ENCODE assay signal across 8 cellular contexts in genomic region chr20:57709823-57710799, GRCh38. TPM values are rescaled to one million over a fixed set of nuclear protein-coding genes. Genes with fewer than 3 reads are reported as not detected.
DNase-seq lines count a peak whose midpoint lies in the region; ATAC-seq, FAIRE-seq and TF ChIP-seq lines count a peak whose summit lies in the region.

A gene with protein sequence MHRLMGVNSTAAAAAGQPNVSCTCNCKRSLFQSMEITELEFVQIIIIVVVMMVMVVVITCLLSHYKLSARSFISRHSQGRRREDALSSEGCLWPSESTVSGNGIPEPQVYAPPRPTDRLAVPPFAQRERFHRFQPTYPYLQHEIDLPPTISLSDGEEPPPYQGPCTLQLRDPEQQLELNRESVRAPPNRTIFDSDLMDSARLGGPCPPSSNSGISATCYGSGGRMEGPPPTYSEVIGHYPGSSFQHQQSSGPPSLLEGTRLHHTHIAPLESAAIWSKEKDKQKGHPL (minus strand): TSS chr20:57710015. CDS start chr20:57709582, 433 bp downstream.

- SMC1A ChIA-PET in GM12878 (lab: Charles Lee; ENCODE audit: uncharacterized antibody, unreplicated experiment) = no interaction called here

- no TSS peak for BruUV-seq in GM12878 (replicated peaks; lab: Mats Ljungman, UMichigan)

- H3K27ac ChIP-seq in GM12878 (ENCODE audit: control insufficient read depth, insufficient read depth) (no peak within 1 kb of the TSS), vagina (peak within 1 kb of the TSS; percentile 87)

- H3K4me1 ChIP-seq in GM12878 (ENCODE audit: control insufficient read depth, insufficient read depth, low read length) = no peaks in the 10 kb centered on the region
- H3K4me1 ChIP-seq in vagina = peaks cover 72% of the 10 kb centered on the region

- peak; percentile 89 for ATAC-seq in HG02642 (IDR thresholded peaks at IDR 0.05; ENCODE audit: poor library complexity, unreplicated experiment)
- peak; percentile 90 for ATAC-seq in GM12878

- in situ Hi-C loops in GM12878 (cut with MboI) = no loop called here

- H3K9me3 ChIP-seq in GM12878 (replicated peaks; ENCODE audit: control insufficient read depth, insufficient read depth, low read length) (no peaks in the 10 kb centered on the region), vagina (no peaks in the 10 kb centered on the region)

- no peaks in the 10 kb centered on the region; the same call in 1 of the 2 replicates for H3K27me3 ChIP-seq in GM06990 (replicated peaks; ENCODE audit: control insufficient read depth, insufficient read depth, low read length)
- peaks cover 7 to 11% of the 10 kb centered on the region in 2 experiments for H3K27me3 ChIP-seq in GM12878 (replicated peaks in 1 of 2; ENCODE audit: control insufficient read depth in 2 of 2, insufficient read depth in 2 of 2, low read length in 1 of 2)
- no peaks in the 10 kb centered on the region for H3K27me3 ChIP-seq in vagina

- intact Hi-C loops in GM12878 (cut with micrococcal nuclease; ENCODE audit: unreplicated experiment) = loop anchor here (1.0 kb wide), 1 partner anchor 30 kb away; no protein-coding TSS in a partner anchor
- intact Hi-C loops in vagina (cut with DNase I) = no loop called here

- TF ChIP-seq RAD21 in GM12878 (IDR thresholded peaks at IDR 0.05; ENCODE audit: insufficient read depth, low read depth, low read length) = no peak

- TF ChIP-seq CTCF in GM06990 (IDR thresholded peaks at IDR 0.05; ENCODE audit: insufficient read depth, low read length, poor library complexity, severe bottlenecking) = no peak
- no peak for TF ChIP-seq CTCF in GM12878 (IDR thresholded peaks at IDR 0.05 in 2 of 3, conservative IDR thresholded peaks at IDR 0.05 in 1 of 3; ENCODE audit: control insufficient read depth in 2 of 3, extremely low read depth in 1 of 3, insufficient read depth in 1 of 3, low read depth in 3 of 3, low read length in 3 of 3)
- TF ChIP-seq CTCF in vagina (IDR thresholded peaks at IDR 0.05) = peak in 1 of 3 experiments; percentile 16

- POLR2A ChIA-PET in GM12878 (lab: Charles Lee) = no interaction called here

- 7% methylated on average over 42 of the region's 92 CpGs for WGBS in GM12878 (ENCODE audit: insufficient coverage, insufficient replicate concordance, low lambda C conversion rate, missing lambda C conversion rate)

- peak within 1 kb of the TSS; percentile 58; the same call in 1 of the 2 replicates for H3K9ac ChIP-seq in GM12878 (ENCODE audit: control insufficient read depth, insufficient read depth, low read length)

- H3K4me3 ChIP-seq in GM06990 (replicated peaks; ENCODE audit: low read depth, low read length) (peak within 1 kb of the TSS; percentile 63), GM12878 (peak within 1 kb of the TSS; percentile 72), vagina (peak within 1 kb of the TSS; percentile 69 to 86)

- no peak for TF ChIP-seq EP300 in GM12878 (IDR thresholded peaks at IDR 0.05; ENCODE audit: borderline replicate concordance in 1 of 2, control insufficient read depth in 1 of 2, low read depth in 2 of 2, low read length in 2 of 2)

- peak within 1 kb of the TSS; percentile 39 for H2AFZ ChIP-seq in GM12878 (ENCODE audit: control insufficient read depth, low read depth, low read length)

- CTCF ChIA-PET in GM12878 (lab: Yijun Ruan, JAX) = interaction anchor here (1.0 kb wide), 1 partner anchor 34 kb away, joined by 3 read pairs; no protein-coding TSS in a partner anchor

- no peaks in the 10 kb centered on the region for H3K79me2 ChIP-seq in GM12878 (ENCODE audit: control insufficient read depth, insufficient read depth, low read length)

- peak within 1 kb of the TSS; percentile 70 for H3K4me2 ChIP-seq in GM12878 (ENCODE audit: control insufficient read depth, insufficient read depth)

- H3K36me3 ChIP-seq in GM06990 (ENCODE audit: control insufficient read depth, insufficient read depth, low read length) = no peaks in the 10 kb centered on the region
- no peaks in the 10 kb centered on the region for H3K36me3 ChIP-seq in GM12878 (ENCODE audit: control insufficient read depth in 2 of 2, insufficient read depth in 2 of 2, low read length in 1 of 2)
- no peaks in the 10 kb centered on the region for H3K36me3 ChIP-seq in vagina

- H4K20me1 ChIP-seq in GM12878 (ENCODE audit: control insufficient read depth, insufficient read depth) = no peaks in the 10 kb centered on the region

- DNase-seq in GM06990 (ENCODE audit: extremely low read depth, insufficient read length) = peak; percentile 86
- peak; percentile 78 for DNase-seq in NCI-H1417 treated with DMSO at 0.1 percent for 48 hours (lab: John Stamatoyannopoulos, UW)
- peak; percentile 96 for DNase-seq in T1000 (lab: John Stamatoyannopoulos, UW)
- DNase-seq in GM12878 (ENCODE audit: low read depth, low spot score) = no peak
- DNase-seq in hypothalamus (lab: John Stamatoyannopoulos, UW) = peak in 50 of 51 donors; percentile 28 to 91 (median 84)
- peak; percentile 80 for DNase-seq in renal cortical epithelial cell (ENCODE audit: low read depth)
- peak in 1 of 2 donors; percentile 96 for DNase-seq in vagina (ENCODE audit: extremely low spot score in 2 of 2)

- RAD21 ChIA-PET in GM12878 (lab: Charles Lee; ENCODE audit: unreplicated experiment) = interaction anchor here (0.9 kb wide), 1 partner anchor 404 kb away, joined by 3 read pairs; no protein-coding TSS in a partner anchor

- TF ChIP-seq POLR2A in GM12878 (IDR thresholded peaks at IDR 0.05; ENCODE audit: low read depth, low read length) = no peak; the same call in 1 of the 2 replicates
- TF ChIP-seq POLR2A in vagina (IDR thresholded peaks at IDR 0.05) = peak; percentile 6 to 91

- FAIRE-seq in GM12878 (lab: Jason Lieb, UNC) = no peak

TF ChIP-seq in GM12878, 131 proteins besides CTCF, POLR2A, EP300 and RAD21 (continues in another document):
- no peak for TF ChIP-seq SMAD5 (IDR thresholded peaks at IDR 0.05; ENCODE audit: low read depth)
- TF ChIP-seq, protein P1, sequence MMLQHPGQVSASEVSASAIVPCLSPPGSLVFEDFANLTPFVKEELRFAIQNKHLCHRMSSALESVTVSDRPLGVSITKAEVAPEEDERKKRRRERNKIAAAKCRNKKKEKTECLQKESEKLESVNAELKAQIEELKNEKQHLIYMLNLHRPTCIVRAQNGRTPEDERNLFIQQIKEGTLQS (IDR thresholded peaks at IDR 0.05; ENCODE audit: borderline replicate concordance, extremely low read depth, low read depth, low read length) = no peak
- TF ChIP-seq PAX5 (IDR thresholded peaks at IDR 0.05; ENCODE audit: borderline replicate concordance, low read depth, low read length) = 0 out of 2 replicates have a peak, but pooled peaks have one; percentile 12
- no peak for TF ChIP-seq USF1 (IDR thresholded peaks at IDR 0.05; ENCODE audit: borderline replicate concordance, extremely low read length, insufficient read depth, low read depth, low read length)
- TF ChIP-seq MXI1 (IDR thresholded peaks at IDR 0.05; ENCODE audit: low read depth, low read length) = no peak
- no peak for TF ChIP-seq RBBP5 (conservative IDR thresholded peaks at IDR 0.05)
- peak; percentile 27; the same call in 1 of the 2 replicates for TF ChIP-seq CREB1 (IDR thresholded peaks at IDR 0.05; ENCODE audit: low read depth)
- no peak for TF ChIP-seq STAT1 (conservative IDR thresholded peaks at IDR 0.05)
- 0 out of 2 replicates have a peak, but pooled peaks have one; percentile 32 for TF ChIP-seq TBL1XR1 (IDR thresholded peaks at IDR 0.05; ENCODE audit: low read depth, low read length)
- TF ChIP-seq NR2F1 (conservative IDR thresholded peaks at IDR 0.05) = 0 out of 2 replicates have a peak, but pooled peaks have one; percentile 37
- TF ChIP-seq EGR1 (IDR thresholded peaks at IDR 0.05; ENCODE audit: borderline replicate concordance in 1 of 2, low read depth in 2 of 2, low read length in 2 of 2) = peak in 1 of 2 experiments; percentile 24; a peak in 1 of 3 replicates
- peak; percentile 89 for TF ChIP-seq ZSCAN29 (IDR thresholded peaks at IDR 0.05)
- peak in 1 of 2 experiments; percentile 49; a peak in 1 of 4 replicates for TF ChIP-seq BHLHE40 (IDR thresholded peaks at IDR 0.05; ENCODE audit: borderline replicate concordance in 1 of 2, low read depth in 2 of 2, low read length in 1 of 2)
- peak; percentile 67 for TF ChIP-seq IKZF1 (conservative IDR thresholded peaks at IDR 0.05)
- TF ChIP-seq SMAD1 (IDR thresholded peaks at IDR 0.05; ENCODE audit: low read depth, partially characterized antibody) = no peak
- 0 out of 2 replicates have a peak, but pooled peaks have one; percentile 41 for TF ChIP-seq DPF2 (IDR thresholded peaks at IDR 0.05)
- TF ChIP-seq EED (IDR thresholded peaks at IDR 0.05; ENCODE audit: low read depth) = no peak
- TF ChIP-seq MYC (IDR thresholded peaks at IDR 0.05; ENCODE audit: insufficient read depth, insufficient read length, insufficient replicate concordance, low read length, severe bottlenecking) = no peak
- TF ChIP-seq HDAC6 (IDR thresholded peaks at IDR 0.05; ENCODE audit: unreplicated experiment) = peak; percentile 78
- no peak for TF ChIP-seq IKZF2 (IDR thresholded peaks at IDR 0.05)

RNA-seq across cellular contexts. Expression of the gene that starts here (rescaled TPM):
- 0.17 and 0.47 TPM in 2 replicates for total RNA-seq in GM12878 (2013; cell fraction: nucleolus; rRNA removed)
- total RNA-seq in GM12878 (2014; rRNA removed) (not detected in 2 replicates), GM12878 (2014; rRNA removed; fragmentation: Illumina TruSeq; extraction: Trizol) (0.04 TPM in 1 of 2 replicates, not detected in the other), GM12878 (2021) (0.08 and 0.10 TPM in 2 replicates), renal cortical epithelial cell (99.2 and 159 TPM in 2 replicates), vagina (11.3 TPM)
- 0.08 TPM for polyA plus RNA-seq in GM12878 (2011; ENCODE audit: low read depth)
- polyA plus RNA-seq in GM12878 (2011; rRNA removed) (0.03 and 0.07 TPM in 2 replicates), GM12878 (2014; fragmentation: Illumina TruSeq; extraction: Trizol) (0.03 and 0.04 TPM in 2 replicates), GM12878 (2014; fragmentation: Nextera tagmentation; extraction: Ambion mirVana) (under 1 TPM in 1 of 2 experiments, not detected in 1; 0.02 TPM), GM12878 (2014; rRNA removed) (0.03 and 0.04 TPM in 2 replicates), GM12878 (2016; fragmentation: Nextera tagmentation; extraction: Ambion mirVana) (under 1 TPM in 1 of 2 experiments, not detected in 1; 0.04 TPM)
- 0.06 and 0.15 TPM in 2 replicates for polyA plus RNA-seq in GM12878 (2011; cell fraction: cytosol; rRNA removed)
- polyA plus RNA-seq in GM12878 (2011; cell fraction: nucleus; rRNA removed) = 0.10 and 0.12 TPM in 2 replicates
- polyA plus RNA-seq in GM12878 (2012) = 0.39 and 0.58 TPM in 2 replicates
- polyA minus RNA-seq in GM12878 (2011; rRNA and poly(A)+ RNA removed) = 0.15 and 0.26 TPM in 2 replicates
- polyA minus RNA-seq in GM12878 (2011; cell fraction: cytosol; rRNA and poly(A)+ RNA removed) = 0.42 TPM in 1 of 2 replicates, not detected in the other
- polyA minus RNA-seq in GM12878 (2011; cell fraction: nucleus; rRNA and poly(A)+ RNA removed) = not detected in 2 replicates

Comparison
In these comparisons a context has a peak if more than half of its experiments do, and no peak if none do; other contexts are left out.
1. Peak in ATAC-seq, H3K4me3 ChIP-seq, H3K9ac ChIP-seq and H3K4me2 ChIP-seq in GM12878; RNA of the gene not detected or under 1 TPM.